1 cellular context compared by ENCODE assay signal in genomic region chr12:45215419-45216296, GRCh38.
TF ChIP-seq lines count a peak whose summit lies in the region.

A gene with protein sequence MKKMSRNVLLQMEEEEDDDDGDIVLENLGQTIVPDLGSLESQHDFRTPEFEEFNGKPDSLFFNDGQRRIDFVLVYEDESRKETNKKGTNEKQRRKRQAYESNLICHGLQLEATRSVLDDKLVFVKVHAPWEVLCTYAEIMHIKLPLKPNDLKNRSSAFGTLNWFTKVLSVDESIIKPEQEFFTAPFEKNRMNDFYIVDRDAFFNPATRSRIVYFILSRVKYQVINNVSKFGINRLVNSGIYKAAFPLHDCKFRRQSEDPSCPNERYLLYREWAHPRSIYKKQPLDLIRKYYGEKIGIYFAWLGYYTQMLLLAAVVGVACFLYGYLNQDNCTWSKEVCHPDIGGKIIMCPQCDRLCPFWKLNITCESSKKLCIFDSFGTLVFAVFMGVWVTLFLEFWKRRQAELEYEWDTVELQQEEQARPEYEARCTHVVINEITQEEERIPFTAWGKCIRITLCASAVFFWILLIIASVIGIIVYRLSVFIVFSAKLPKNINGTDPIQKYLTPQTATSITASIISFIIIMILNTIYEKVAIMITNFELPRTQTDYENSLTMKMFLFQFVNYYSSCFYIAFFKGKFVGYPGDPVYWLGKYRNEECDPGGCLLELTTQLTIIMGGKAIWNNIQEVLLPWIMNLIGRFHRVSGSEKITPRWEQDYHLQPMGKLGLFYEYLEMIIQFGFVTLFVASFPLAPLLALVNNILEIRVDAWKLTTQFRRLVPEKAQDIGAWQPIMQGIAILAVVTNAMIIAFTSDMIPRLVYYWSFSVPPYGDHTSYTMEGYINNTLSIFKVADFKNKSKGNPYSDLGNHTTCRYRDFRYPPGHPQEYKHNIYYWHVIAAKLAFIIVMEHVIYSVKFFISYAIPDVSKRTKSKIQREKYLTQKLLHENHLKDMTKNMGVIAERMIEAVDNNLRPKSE (plus strand): TSS chr12:45216095. CDS start chr12:45216322, 227 bp downstream.

TF ChIP-seq in endothelial cell of umbilical vein, 7 proteins besides CTCF, POLR2A, EP300 and RAD21 (continued from another document):
- TF ChIP-seq POLR2AphosphoS5 (IDR thresholded peaks at IDR 0.05; ENCODE audit: insufficient read depth, low read depth, low read length) (peak; percentile 35), GATA2 (IDR thresholded peaks at IDR 0.05; ENCODE audit: insufficient read depth, insufficient read length, low read depth, low read length) (no peak)
